8 cellular contexts compared by ENCODE assay signal in the genomic region with DNA sequence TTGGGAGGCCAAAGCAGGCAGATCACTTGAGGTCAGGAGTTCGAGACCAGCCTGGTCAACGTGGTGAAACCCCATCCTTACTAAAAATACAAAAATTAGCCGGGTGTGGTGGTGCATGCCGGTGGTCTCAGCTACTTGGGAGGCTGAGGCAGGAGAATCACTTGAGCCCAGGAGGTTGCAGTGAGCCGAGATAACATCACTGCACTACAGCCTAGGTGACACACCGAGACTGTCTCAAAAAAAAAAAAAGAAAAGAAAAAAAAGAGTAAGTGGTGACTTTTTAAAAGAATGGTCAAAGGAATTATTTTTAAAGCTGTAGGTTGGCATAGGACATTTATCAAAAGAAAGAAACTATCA.
DNase-seq lines count a peak whose midpoint lies in the region; ATAC-seq, FAIRE-seq and TF ChIP-seq lines count a peak whose summit lies in the region.
"Not testable (repeated sequence)": the region's sequence is repeated elsewhere in the genome, so short reads cannot be mapped to it uniquely, and the experiment has no call there.

No MANE protein-coding gene starts in this region.

- peaks cover 0 to 100% (median 100%) of the 10 kb centered on the region in 11 experiments; a peak in 20 of 22 replicates for H4K20me1 ChIP-seq in BLaER1 treated with 17β-estradiol and CSF1 and Interleukin-3, amounts not matched to agents 10 nM and 100 nM
- H4K20me1 ChIP-seq in HepG2 (ENCODE audit: insufficient read depth, low read length), result not testable (repeated sequence)

- H3K36me3 ChIP-seq in BLaER1 treated with 17β-estradiol and CSF1 and Interleukin-3, amounts not matched to agents 10 nM and 100 nM, result peaks cover 8 to 100% (median 99%) of the 10 kb centered on the region in 11 experiments
- not testable (repeated sequence) for H3K36me3 ChIP-seq in brain microvascular endothelial cell (replicated peaks); HepG2 (replicated peaks in 1 of 2; ENCODE audit: control insufficient read depth in 1 of 2, insufficient read depth in 2 of 2, low read length in 2 of 2); tibial artery

- H3K27ac Mint-ChIP-seq in HFFc6 (peak overlapping the region; percentile 98), progenitor cell of endocrine pancreas (peak overlapping the region; percentile 93)
- peak overlapping the region; percentile 97 for H3K27ac Mint-ChIP-seq in T-helper 2 cell treated with Interferon-gamma antibody and Interleukin-4, amounts not matched to agents 5 μg/mL and 100 μg/mL, for 36 hours
- peak overlapping the region; percentile 95 for H3K27ac Mint-ChIP-seq in activated T-helper 17 cell treated with anti-CD3 and anti-CD28 coated beads, Interleukin-2, amount 50 U/mL, for 72 hours

- H3K4me1 Mint-ChIP-seq in HFFc6 (ENCODE audit: low read depth) (peaks cover 64% of the 10 kb centered on the region), progenitor cell of endocrine pancreas (ENCODE audit: low read depth) (peaks cover 53% of the 10 kb centered on the region)
- peaks cover 75% of the 10 kb centered on the region for H3K4me1 Mint-ChIP-seq in T-helper 2 cell treated with Interferon-gamma antibody and Interleukin-4, amounts not matched to agents 5 μg/mL and 100 μg/mL, for 36 hours (ENCODE audit: low read depth)
- peaks cover 54% of the 10 kb centered on the region for H3K4me1 Mint-ChIP-seq in activated T-helper 17 cell treated with anti-CD3 and anti-CD28 coated beads, Interleukin-2, amount 50 U/mL, for 72 hours

- CTCF ChIA-PET in HepG2 (lab: Yijun Ruan, JAX; ENCODE audit: low intra/inter-chr PET ratio, low total read pairs), result not testable (repeated sequence)

- in situ Hi-C loops in brain microvascular endothelial cell (cut with HindIII; ENCODE audit: low pct_ligation_motif_present, low sequenced_read_pairs); HepG2 (cut with HindIII; ENCODE audit: extremely low pct_ligation_motif_present, low pct_unique_long_range_greater_than_20kb): not testable (repeated sequence)

- not testable (repeated sequence) for DNase-seq in HFFc6; T-helper 2 cell treated with Interferon-gamma antibody and Interleukin-4, amounts not matched to agents 5 μg/mL and 100 μg/mL, for 36 hours (ENCODE audit: low spot score); brain microvascular endothelial cell; HepG2 (ENCODE audit: low spot score); progenitor cell of endocrine pancreas (ENCODE audit: low spot score, unreplicated experiment); tibial artery

- H3K27me3 ChIP-seq in BLaER1 treated with 17β-estradiol and CSF1 and Interleukin-3, amounts not matched to agents 10 nM and 100 nM; brain microvascular endothelial cell (replicated peaks); HepG2 (ENCODE audit: control insufficient read depth in 1 of 2, insufficient read depth in 2 of 2, low read length in 2 of 2); tibial artery: not testable (repeated sequence)

- not testable (repeated sequence) for H3K9me3 ChIP-seq in BLaER1 treated with 17β-estradiol and CSF1 and Interleukin-3, amounts not matched to agents 10 nM and 100 nM (replicated peaks in 1 of 11); HepG2 (ENCODE audit: low read length); tibial artery

- not testable (repeated sequence) for TF ChIP-seq CTCF in HFFc6 (IDR thresholded peaks at IDR 0.05); brain microvascular endothelial cell (IDR thresholded peaks at IDR 0.05; ENCODE audit: low read depth, low read length, missing control alignments); HepG2 (CRISPR knock-in tag; IDR thresholded peaks at IDR 0.05); progenitor cell of endocrine pancreas (IDR thresholded peaks at IDR 0.05; ENCODE audit: unreplicated experiment); tibial artery (IDR thresholded peaks at IDR 0.05)

- 95% methylated on average over 6 of the region's 6 CpGs for WGBS in HepG2 (ENCODE audit: low lambda C conversion rate)

- TF ChIP-seq RAD21 in HepG2 (CRISPR knock-in tag; IDR thresholded peaks at IDR 0.05), result not testable (repeated sequence)

- H3K9me3 Mint-ChIP-seq in HFFc6; T-helper 2 cell treated with Interferon-gamma antibody and Interleukin-4, amounts not matched to agents 5 μg/mL and 100 μg/mL, for 36 hours; activated T-helper 17 cell treated with anti-CD3 and anti-CD28 coated beads, Interleukin-2, amount 50 U/mL, for 72 hours; progenitor cell of endocrine pancreas (ENCODE audit: low read depth): not testable (repeated sequence)

- H3K4me1 ChIP-seq in BLaER1 treated with 17β-estradiol and CSF1 and Interleukin-3, amounts not matched to agents 10 nM and 100 nM, result peaks cover 63 to 84% (median 77%) of the 10 kb centered on the region in 10 experiments
- peaks cover 69% of the 10 kb centered on the region for H3K4me1 ChIP-seq in HepG2 (ENCODE audit: insufficient read depth, low read length)
- H3K4me1 ChIP-seq in tibial artery, result peaks cover 0 to 22% (median 10%) of the 10 kb centered on the region in 4 donors

- ATAC-seq in activated T-helper 17 cell treated with anti-CD3 and anti-CD28 coated beads, Interleukin-2, amount 50 U/mL, for 72 hours (replicated peaks); HepG2: not testable (repeated sequence)

- POLR2A ChIA-PET in HepG2 (lab: Yijun Ruan, JAX), result interaction anchor here (0.7 to 1.8 kb wide), 2 partner anchors 10 to 290 kb away, joined by 3 to 9 read pairs; partner anchors contain the start of gene SUV39H2

- not testable (repeated sequence) for H3K4me3 ChIP-seq in BLaER1 treated with 17β-estradiol and CSF1 and Interleukin-3, amounts not matched to agents 10 nM and 100 nM; brain microvascular endothelial cell (ENCODE audit: low read depth, low read length); HepG2 (replicated peaks in 1 of 3; ENCODE audit: insufficient read depth in 1 of 3, low read depth in 2 of 3, low read length in 3 of 3); tibial artery

- not testable (repeated sequence) for H3K27me3 Mint-ChIP-seq in HFFc6 (ENCODE audit: insufficient read depth); T-helper 2 cell treated with Interferon-gamma antibody and Interleukin-4, amounts not matched to agents 5 μg/mL and 100 μg/mL, for 36 hours (ENCODE audit: low read depth); activated T-helper 17 cell treated with anti-CD3 and anti-CD28 coated beads, Interleukin-2, amount 50 U/mL, for 72 hours; progenitor cell of endocrine pancreas

- not testable (repeated sequence) for TF ChIP-seq EP300 in HepG2 (IDR thresholded peaks at IDR 0.05; ENCODE audit: low read depth in 2 of 2, low read length in 2 of 2); HepG2 (CRISPR knock-in tag; IDR thresholded peaks at IDR 0.05; ENCODE audit: borderline replicate concordance)

- H3K79me2 ChIP-seq in HepG2 (ENCODE audit: insufficient read depth, low read length), result peaks cover 57% of the 10 kb centered on the region

- BruUV-seq in HepG2 (replicated peaks; lab: Mats Ljungman, UMichigan), result not testable (repeated sequence)

- H3K4me2 ChIP-seq in BLaER1 treated with 17β-estradiol and CSF1 and Interleukin-3, amounts not matched to agents 10 nM and 100 nM, result peak overlapping the region; percentile 33 to 90 (median 60)
- H3K4me2 ChIP-seq in HepG2 (ENCODE audit: low read depth, low read length), result not testable (repeated sequence)

- peak overlapping the region in 6 of 11 experiments; percentile 19 to 67 (median 32); a peak in 5 of 22 replicates for H3K9ac ChIP-seq in BLaER1 treated with 17β-estradiol and CSF1 and Interleukin-3, amounts not matched to agents 10 nM and 100 nM
- H3K9ac ChIP-seq in HepG2 (ENCODE audit: insufficient read depth, low read depth, low read length), result 0 out of 2 replicates have a peak overlapping the region, but pooled peaks have one; percentile 35

- intact Hi-C loops in HepG2 (cut with micrococcal nuclease; ENCODE audit: unreplicated experiment); tibial artery (cut with DNase I; ENCODE audit: low total_unique reads): not testable (repeated sequence)

- H3K36me3 Mint-ChIP-seq in HFFc6 (ENCODE audit: low read depth), result peaks cover 21% of the 10 kb centered on the region
- H3K36me3 Mint-ChIP-seq in T-helper 2 cell treated with Interferon-gamma antibody and Interleukin-4, amounts not matched to agents 5 μg/mL and 100 μg/mL, for 36 hours (ENCODE audit: low read depth), result peaks cover 57% of the 10 kb centered on the region
- peaks cover 97% of the 10 kb centered on the region for H3K36me3 Mint-ChIP-seq in activated T-helper 17 cell treated with anti-CD3 and anti-CD28 coated beads, Interleukin-2, amount 50 U/mL, for 72 hours (ENCODE audit: low read depth)
- H3K36me3 Mint-ChIP-seq in progenitor cell of endocrine pancreas (ENCODE audit: insufficient read depth), result not testable (repeated sequence)

- peak overlapping the region; percentile 81 for H3K4me3 Mint-ChIP-seq in HFFc6
- H3K4me3 Mint-ChIP-seq in T-helper 2 cell treated with Interferon-gamma antibody and Interleukin-4, amounts not matched to agents 5 μg/mL and 100 μg/mL, for 36 hours, result peak overlapping the region; percentile 68
- peak overlapping the region; percentile 84 for H3K4me3 Mint-ChIP-seq in activated T-helper 17 cell treated with anti-CD3 and anti-CD28 coated beads, Interleukin-2, amount 50 U/mL, for 72 hours
- not testable (repeated sequence) for H3K4me3 Mint-ChIP-seq in progenitor cell of endocrine pancreas (ENCODE audit: low read depth)

- FAIRE-seq in HepG2 (lab: Jason Lieb, UNC), result not testable (repeated sequence)

- H3K27ac ChIP-seq in BLaER1 treated with 17β-estradiol and CSF1 and Interleukin-3, amounts not matched to agents 10 nM and 100 nM, result peak overlapping the region in 10 of 11 experiments; percentile 10 to 82 (median 56); a peak in 11 of 22 replicates
- H3K27ac ChIP-seq in brain microvascular endothelial cell (peak overlapping the region; percentile 89), tibial artery (peak overlapping the region; percentile 66 to 77)
- H3K27ac ChIP-seq in HepG2 (ENCODE audit: extremely low read length, insufficient read depth, low read length), result not testable (repeated sequence)

- not testable (repeated sequence) for H2AFZ ChIP-seq in HepG2 (ENCODE audit: low read length)

- not testable (repeated sequence) for TF ChIP-seq POLR2A in HepG2 (IDR thresholded peaks at IDR 0.05; ENCODE audit: insufficient read depth in 1 of 2, low read depth in 2 of 2, low read length in 2 of 2)
